ENCODE assay signal across 21 cellular contexts in genomic region chr21:41883582-41883981, GRCh38.
"Had no signal": no experiment of that assay in that cellular context is flagged by ENCODE, and none has a peak within 500 bp of the region (broad histone marks: within the 10 kb centered on the region; RNA-seq: fewer than 3 reads in every experiment).

No MANE protein-coding gene starts in this region.

- H3K27ac Mint-ChIP-seq: activated naive CD8-positive, alpha-beta T cell; natural killer cell treated with Interleukin-12 subunit alpha and Interleukin-12 subunit beta and Interleukin-15 and Interleukin-18, amount 100 ng/mL, for 72 hours had no signal

- H3K27me3 ChIP-seq: colonic mucosa, pancreas, right atrium auricular region had no signal

- H3K4me1 ChIP-seq: colonic mucosa, right atrium auricular region had no signal

- H3K27me3 Mint-ChIP-seq: activated naive CD8-positive, alpha-beta T cell; natural killer cell treated with Interleukin-12 subunit alpha and Interleukin-12 subunit beta and Interleukin-15 and Interleukin-18, amount 100 ng/mL, for 72 hours had no signal

- DNase-seq: activated CD4-positive, alpha-beta T cell treated with anti-CD3 and anti-CD28 coated beads, Interleukin-2, amount 50 U/mL, for 1 hour; activated CD4-positive, CD25-positive, alpha-beta regulatory T cell treated with anti-CD3 and anti-CD28 coated beads, Interleukin-2, amount 50 U/mL, for 72 hours; activated effector memory CD4-positive, alpha-beta T cell treated with Interleukin-2 at 50 U/mL for 16 hours; activated naive CD4-positive, alpha-beta T cell treated with Interleukin-2 at 50 U/mL for 16 hours; anterior cingulate cortex; colonic mucosa; effector memory CD4-positive, alpha-beta T cell; islet precursor cell; left ventricle myocardium inferior; mucosa of descending colon; pancreas; stimulated activated CD4-positive, alpha-beta T cell treated with anti-CD3 and anti-CD28 coated beads, Interleukin-15, amount 100 ng/mL, for 24 hours; stimulated activated CD4-positive, alpha-beta T cell treated with anti-CD3 and anti-CD28 coated beads, Interleukin-2, amount 100 ng/mL, for 24 hours; stimulated activated naive CD4-positive, alpha-beta T cell treated with Interleukin-2 at 50 U/mL for 16 hours; trophoblast cell; WERI-Rb-1 had no signal

- ATAC-seq: mucosa of descending colon; natural killer cell treated with Interleukin-12 subunit alpha and Interleukin-12 subunit beta and Interleukin-15 and Interleukin-18, amount 100 ng/mL, for 72 hours; pancreas had no signal

- H3K4me3 Mint-ChIP-seq: activated naive CD8-positive, alpha-beta T cell; natural killer cell treated with Interleukin-12 subunit alpha and Interleukin-12 subunit beta and Interleukin-15 and Interleukin-18, amount 100 ng/mL, for 72 hours had no signal

- H3K27ac ChIP-seq: colonic mucosa, left ventricle myocardium inferior, pancreas, right atrium auricular region, thoracic aorta, WERI-Rb-1 had no signal

- H3K9me3 ChIP-seq: colonic mucosa, left ventricle myocardium inferior, mucosa of descending colon, pancreas, right atrium auricular region, thoracic aorta had no signal

- H3K9me3 Mint-ChIP-seq: natural killer cell treated with Interleukin-12 subunit alpha and Interleukin-12 subunit beta and Interleukin-15 and Interleukin-18, amount 100 ng/mL, for 72 hours had no signal

- H3K4me2 ChIP-seq: smooth muscle cell had no signal

- H3K4me3 ChIP-seq: colonic mucosa, left ventricle myocardium inferior, mucosa of descending colon, pancreas, right atrium auricular region, smooth muscle cell, thoracic aorta had no signal

- H3K36me3 Mint-ChIP-seq: natural killer cell treated with Interleukin-12 subunit alpha and Interleukin-12 subunit beta and Interleukin-15 and Interleukin-18, amount 100 ng/mL, for 72 hours had no signal

- H3K36me3 ChIP-seq: colonic mucosa, pancreas, right atrium auricular region, WERI-Rb-1 had no signal
